Comparison of ENCODE assay signal across 19 cellular contexts in the genomic region with DNA sequence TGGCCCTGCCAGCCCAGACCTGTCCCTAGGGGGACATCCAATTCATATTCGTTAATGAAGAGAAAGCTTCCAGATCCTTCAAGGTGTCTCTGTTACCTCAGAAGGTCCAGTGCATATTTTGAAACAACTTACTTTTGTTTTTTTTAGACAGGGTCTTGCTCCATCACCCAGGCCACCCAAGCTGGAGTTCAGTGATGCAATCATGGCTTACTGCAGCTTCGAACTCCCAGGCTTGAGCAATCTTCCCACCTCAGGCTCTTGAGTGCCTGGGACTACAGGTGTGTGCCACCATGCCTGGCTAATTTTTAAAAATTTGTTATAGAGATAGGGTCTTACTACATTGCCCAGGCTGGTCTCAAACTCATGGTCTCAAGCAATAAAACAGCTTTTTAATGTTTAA.
"Had no signal": no experiment of that assay in that cellular context is flagged by ENCODE, and none has a peak within 500 bp of the region (broad histone marks: within the 10 kb centered on the region; RNA-seq: fewer than 3 reads in every experiment).

No MANE protein-coding gene starts in this region.

- H3K27me3 Mint-ChIP-seq: activated naive CD4-positive, alpha-beta T cell treated with anti-CD3 and anti-CD28 coated beads, Interleukin-2, amount 50 U/mL, for 24 hours; progenitor cell of endocrine pancreas had no signal

- H3K9me3 Mint-ChIP-seq: activated naive CD4-positive, alpha-beta T cell treated with anti-CD3 and anti-CD28 coated beads, Interleukin-2, amount 50 U/mL, for 24 hours; natural killer cell treated with Interleukin-12 subunit alpha and Interleukin-12 subunit beta and Interleukin-15 and Interleukin-18, amount 100 ng/mL, for 72 hours; T-helper 2 cell treated with Interferon-gamma antibody and Interleukin-4, amounts not matched to agents 5 μg/mL and 100 μg/mL, for 36 hours had no signal

- H3K27me3 ChIP-seq: body of pancreas, dorsolateral prefrontal cortex, foreskin keratinocyte, suprapubic skin had no signal

- H3K4me3 ChIP-seq: body of pancreas, dorsolateral prefrontal cortex, esophagus squamous epithelium, left lung, mucosa of descending colon, suprapubic skin had no signal

- H3K27ac Mint-ChIP-seq: activated naive CD4-positive, alpha-beta T cell treated with anti-CD3 and anti-CD28 coated beads, Interleukin-2, amount 50 U/mL, for 24 hours; T-helper 2 cell treated with Interferon-gamma antibody and Interleukin-4, amounts not matched to agents 5 μg/mL and 100 μg/mL, for 36 hours had no signal

- ATAC-seq: body of pancreas; natural killer cell treated with Interleukin-12 subunit alpha and Interleukin-12 subunit beta and Interleukin-15 and Interleukin-18, amount 100 ng/mL, for 72 hours; sciatic nerve had no signal

- H3K4me3 Mint-ChIP-seq: activated naive CD4-positive, alpha-beta T cell treated with anti-CD3 and anti-CD28 coated beads, Interleukin-2, amount 50 U/mL, for 24 hours; natural killer cell treated with Interleukin-12 subunit alpha and Interleukin-12 subunit beta and Interleukin-15 and Interleukin-18, amount 100 ng/mL, for 72 hours; T-helper 2 cell treated with Interferon-gamma antibody and Interleukin-4, amounts not matched to agents 5 μg/mL and 100 μg/mL, for 36 hours had no signal

- H3K36me3 Mint-ChIP-seq: activated naive CD4-positive, alpha-beta T cell treated with anti-CD3 and anti-CD28 coated beads, Interleukin-2, amount 50 U/mL, for 24 hours; natural killer cell treated with Interleukin-12 subunit alpha and Interleukin-12 subunit beta and Interleukin-15 and Interleukin-18, amount 100 ng/mL, for 72 hours had no signal

- H3K27ac ChIP-seq: dorsolateral prefrontal cortex, foreskin keratinocyte had no signal

- H3K9me3 ChIP-seq: body of pancreas, esophagus squamous epithelium, left lung, mucosa of descending colon, suprapubic skin had no signal

- DNase-seq: activated CD4-positive, alpha-beta T cell treated with anti-CD3 and anti-CD28 coated beads, Interleukin-2, amount 50 U/mL, for 1 hour; amniotic stem cell; body of pancreas; dorsolateral prefrontal cortex; esophagus squamous epithelium; foreskin keratinocyte; head of caudate nucleus; nucleus accumbens; stimulated activated CD4-positive, alpha-beta T cell treated with anti-CD3 and anti-CD28 coated beads, Interleukin-12 subunit alpha, Interleukin-12 subunit beta, amount 100 ng/mL, for 4 hours; stimulated activated CD4-positive, alpha-beta T cell treated with anti-CD3 and anti-CD28 coated beads, Interleukin-2, amount 100 ng/mL, for 48 hours; stimulated activated naive CD4-positive, alpha-beta T cell treated with Interleukin-2 at 50 U/mL for 16 hours had no signal

- H3K36me3 ChIP-seq: esophagus squamous epithelium, left lung, suprapubic skin had no signal
